In genomic region chr15:65824941-65825544, GRCh38 we compare ENCODE assay signal across 15 cellular contexts. TPM values are rescaled to one million over a fixed set of nuclear protein-coding genes. Genes with fewer than 3 reads are reported as not detected.
DNase-seq lines count a peak whose midpoint lies in the region; ATAC-seq, FAIRE-seq and TF ChIP-seq lines count a peak whose summit lies in the region.
"Had no signal": no experiment of that assay in that cellular context is flagged by ENCODE, and none has a peak within 500 bp of the region (broad histone marks: within the 10 kb centered on the region; RNA-seq: fewer than 3 reads in every experiment).

No MANE protein-coding gene starts in this region.

- CTCF ChIA-PET in K562 (lab: Yijun Ruan, JAX; ENCODE audit: low intra/inter-chr PET ratio): interaction anchor here (0.6 to 1.4 kb wide), 3 partner anchors 47 to 187 kb away, joined by 3 to 4 read pairs (median 3); no protein-coding TSS in a partner anchor

- POLR2A ChIA-PET in K562 (lab: Yijun Ruan, JAX): interaction anchor here (1.0 to 1.5 kb wide), 3 partner anchors 11 to 33 kb away, joined by 3 to 7 read pairs (median 6); partner anchors contain the start of gene DENND4A

- H3K27me3 ChIP-seq in left ventricle myocardium inferior (ENCODE audit: low read depth): no peaks in the 10 kb centered on the region
- H3K27me3 ChIP-seq in K562 (ENCODE audit: control insufficient read depth in 2 of 2, insufficient read depth in 2 of 2, low read length in 2 of 2): no peaks in the 10 kb centered on the region
- H3K27me3 ChIP-seq in left lung: no peaks in the 10 kb centered on the region
- H3K27me3 ChIP-seq: Peyer's patch, suprapubic skin had no signal

- H2AFZ ChIP-seq in K562 (ENCODE audit: low read depth, low read length): no peak overlapping the region

- no peak for TF ChIP-seq EP300 in K562 (IDR thresholded peaks at IDR 0.05; ENCODE audit: low read length)

- H3K4me3 ChIP-seq in left ventricle myocardium inferior (no peak overlapping the region), K562 (no peak overlapping the region), left lung (no peak overlapping the region), kidney (ENCODE audit: low read length in 2 of 2) (no peak overlapping the region)
- H3K4me3 ChIP-seq: Peyer's patch, suprapubic skin had no signal

- in situ Hi-C loops in K562 (cut with MboI): no loop called here

- no peaks in the 10 kb centered on the region for H3K79me2 ChIP-seq in K562 (ENCODE audit: control insufficient read depth, insufficient read depth, low read length)

- no peak for TF ChIP-seq RAD21 in K562 (CRISPR knock-in tag; conservative IDR thresholded peaks at IDR 0.05 in 1 of 2, IDR thresholded peaks at IDR 0.05 in 1 of 2)

- H3K9me1 ChIP-seq in K562 (ENCODE audit: control insufficient read depth, insufficient read depth, low read length): no peaks in the 10 kb centered on the region

- BruUV-seq in K562 (replicated peaks; lab: Mats Ljungman, UMichigan): no TSS peak

- no peak overlapping the region for H3K9ac ChIP-seq in K562 (ENCODE audit: insufficient read depth in 1 of 2, low read depth in 2 of 2, low read length in 2 of 2)
- no peak overlapping the region for H3K9ac ChIP-seq in kidney (ENCODE audit: low read length in 2 of 2)

- DNase-seq in Right ventricle myocardium inferior (ENCODE audit: missing footprints) (no peak), left ventricle myocardium inferior (no peak), K562 (ENCODE audit: extremely low read depth in 1 of 4, low spot score in 3 of 4) (no peak), left lung (no peak), kidney (no peak), GM10266 (ENCODE audit: extremely low spot score) (no peak)
- no peak for DNase-seq in stimulated activated CD4-positive, alpha-beta T cell treated with anti-CD3 and anti-CD28 coated beads, Interleukin-4, amount 100 ng/mL, for 4 hours
- DNase-seq: activated CD8-positive, alpha-beta memory T cell treated with anti-CD3 and anti-CD28 coated beads, Interleukin-2, amount 10 ng/mL, durations not matched to agents 7 days and 5 days; DMS79; effector memory CD8-positive, alpha-beta T cell had no signal

- H3K27ac ChIP-seq in left ventricle myocardium inferior (replicated peaks) (no peak overlapping the region), K562 (ENCODE audit: extremely low read depth, low read depth, low read length) (no peak overlapping the region), left lung (no peak overlapping the region), kidney (ENCODE audit: low read depth in 2 of 2, low read length in 2 of 2) (no peak overlapping the region)
- H3K27ac ChIP-seq: Peyer's patch, suprapubic skin had no signal

- no peak for TF ChIP-seq POLR2A in K562 (conservative IDR thresholded peaks at IDR 0.05)

- no peaks in the 10 kb centered on the region for H3K4me1 ChIP-seq in left ventricle myocardium inferior
- H3K4me1 ChIP-seq in K562 (replicated peaks in 1 of 2; ENCODE audit: control insufficient read depth in 2 of 2, insufficient read depth in 2 of 2, low read length in 2 of 2): peaks cover 14 to 24% of the 10 kb centered on the region in 2 experiments; a peak in 4 of 5 replicates
- H3K4me1 ChIP-seq in left lung: peaks cover 0 to 47% of the 10 kb centered on the region in 2 donors
- H3K4me1 ChIP-seq in kidney (ENCODE audit: control insufficient read depth in 1 of 2, insufficient read depth in 1 of 2, low read depth in 1 of 2, low read length in 2 of 2): peaks cover 0 to 2% of the 10 kb centered on the region in 2 donors
- H3K4me1 ChIP-seq: Peyer's patch had no signal

- H3K9me3 ChIP-seq in left ventricle myocardium inferior (replicated peaks) (no peaks in the 10 kb centered on the region), K562 (replicated peaks; ENCODE audit: control insufficient read depth, insufficient read depth, low read depth, low read length) (no peaks in the 10 kb centered on the region), left lung (no peaks in the 10 kb centered on the region), kidney (ENCODE audit: control insufficient read depth in 1 of 2, low read length in 2 of 2) (no peaks in the 10 kb centered on the region)
- H3K9me3 ChIP-seq: Peyer's patch, suprapubic skin had no signal

- no peaks in the 10 kb centered on the region for H4K20me1 ChIP-seq in K562 (replicated peaks; ENCODE audit: control insufficient read depth, insufficient read depth, low read length)

- ATAC-seq in Right ventricle myocardium inferior (peak; percentile 73), K562 (no peak), left lung (peak; percentile 66), GM19397 (IDR thresholded peaks at IDR 0.05; ENCODE audit: unreplicated experiment) (no peak)
- ATAC-seq: activated CD8-positive, alpha-beta memory T cell treated with anti-CD3 and anti-CD28 coated beads, Interleukin-2, amount 10 ng/mL, durations not matched to agents 7 days and 5 days; effector memory CD8-positive, alpha-beta T cell had no signal

- peak; percentile 40 for FAIRE-seq in K562 (lab: Jason Lieb, UNC)
- no peak for FAIRE-seq in kidney (lab: Jason Lieb, UNC)
- FAIRE-seq: GM18507, TTC549 had no signal

- no peak for TF ChIP-seq CTCF in left ventricle myocardium inferior (IDR thresholded peaks at IDR 0.05; ENCODE audit: borderline replicate concordance)
- TF ChIP-seq CTCF in K562 (IDR thresholded peaks at IDR 0.05 in 2 of 3, conservative IDR thresholded peaks at IDR 0.05 in 1 of 3; ENCODE audit: insufficient read depth in 2 of 3, low read depth in 1 of 3, low read length in 3 of 3): no peak
- TF ChIP-seq CTCF in left lung (IDR thresholded peaks at IDR 0.05): no peak
- no peak for TF ChIP-seq CTCF in kidney (IDR thresholded peaks at IDR 0.05; ENCODE audit: borderline replicate concordance, extremely low read depth, insufficient read depth)
- TF ChIP-seq CTCF in GM10266 (IDR thresholded peaks at IDR 0.05; ENCODE audit: control insufficient read depth, insufficient read depth, low read depth, missing control alignments): no peak

- WGBS in K562 (ENCODE audit: insufficient coverage, low coverage, missing lambda C conversion rate): 51% methylated on average over 5 of the region's 5 CpGs

- H3K36me3 ChIP-seq in left ventricle myocardium inferior (no peaks in the 10 kb centered on the region), K562 (ENCODE audit: control insufficient read depth, insufficient read depth, low read length) (no peaks in the 10 kb centered on the region), left lung (no peaks in the 10 kb centered on the region), kidney (ENCODE audit: control insufficient read depth in 1 of 2, insufficient read depth in 2 of 2, low read length in 2 of 2) (no peaks in the 10 kb centered on the region)
- H3K36me3 ChIP-seq: Peyer's patch, suprapubic skin had no signal

- intact Hi-C loops in Right ventricle myocardium inferior (cut with DNase I) (no loop called here), left ventricle myocardium inferior (cut with micrococcal nuclease) (no loop called here), K562 (cut with micrococcal nuclease) (loop anchor here (2.0 kb wide), 1 partner anchor 32 kb away; the partner anchor contains the start of gene DENND4A), left lung (cut with DNase I) (no loop called here), kidney (cut with DNase I) (no loop called here)

- H3K4me2 ChIP-seq in K562 (ENCODE audit: insufficient read depth, low read length): no peak overlapping the region

RNA-seq across cellular contexts. Expression of gene DENND4A, which starts 33.0 kb away (rescaled TPM):
- total RNA-seq in Right ventricle myocardium inferior: 12.7 TPM
- total RNA-seq in left ventricle myocardium inferior: 13.5 TPM
- total RNA-seq in K562 (2011; cell fraction: chromatin; rRNA removed; ENCODE audit: low replicate concordance): 41.4 and 147 TPM in 2 replicates
- total RNA-seq in K562 (2011; cell fraction: nucleolus; rRNA removed): 17.3 and 22.5 TPM in 2 replicates
- 50.7 and 53.1 TPM in 2 replicates for total RNA-seq in K562 (2011; cell fraction: nucleoplasm; rRNA removed)
- 15.1 and 21.2 TPM in 2 replicates for total RNA-seq in K562 (2014; rRNA removed)
- 28.6 and 35.5 TPM in 2 replicates for total RNA-seq in K562 (2014; rRNA removed; fragmentation: Illumina TruSeq; extraction: Trizol)
- 25.4 and 32.3 TPM in 2 replicates for total RNA-seq in K562 (2015; rRNA removed; fragmentation: Illumina TruSeq; extraction: Trizol)
- 18.3 and 19.9 TPM in 2 replicates for total RNA-seq in K562 (2021)
- polyA plus RNA-seq in K562 (2011; rRNA removed): 19.8 and 23.0 TPM in 2 replicates
- 5.0 and 7.4 TPM in 2 replicates for polyA plus RNA-seq in K562 (2011; cell fraction: cytosol; rRNA removed)
- polyA plus RNA-seq in K562 (2011; cell fraction: nucleus; rRNA removed): 18.4 and 23.1 TPM in 2 replicates
- polyA plus RNA-seq in K562 (2012): 8.5 and 10.7 TPM in 2 replicates
- 14.8 and 17.0 TPM in 2 replicates for polyA plus RNA-seq in K562 (2014; fragmentation: Illumina TruSeq; extraction: Trizol)
- polyA plus RNA-seq in K562 (2014; fragmentation: Nextera tagmentation; extraction: Ambion mirVana): 1 to 10 TPM; 6.8 to 6.9 TPM
- polyA plus RNA-seq in K562 (2014; rRNA removed): 11.3 and 13.5 TPM in 2 replicates
- 69.4 and 70.4 TPM in 2 replicates for polyA minus RNA-seq in K562 (2011; rRNA and poly(A)+ RNA removed)
- 12.6 and 26.8 TPM in 2 replicates for polyA minus RNA-seq in K562 (2011; cell fraction: cytosol; rRNA and poly(A)+ RNA removed)
- 31.0 and 60.5 TPM in 2 replicates for polyA minus RNA-seq in K562 (2011; cell fraction: nucleus; rRNA and poly(A)+ RNA removed)
- 10 to 100 TPM; 23.5 to 26.3 TPM for total RNA-seq in left lung
- total RNA-seq in kidney: 35.9 TPM
- 8.6 TPM for polyA plus RNA-seq in kidney (ENCODE audit: insufficient read depth, low read depth, low replicate concordance)

RNA-seq across cellular contexts. Expression of gene RAB11A, which starts 44.2 kb away (rescaled TPM):
- total RNA-seq in Right ventricle myocardium inferior: 161 TPM
- total RNA-seq in left ventricle myocardium inferior: 146 TPM
- 56.2 and 68.3 TPM in 2 replicates for total RNA-seq in K562 (2011; cell fraction: chromatin; rRNA removed; ENCODE audit: low replicate concordance)
- total RNA-seq in K562 (2011; cell fraction: nucleolus; rRNA removed): 12.9 and 14.2 TPM in 2 replicates
- total RNA-seq in K562 (2011; cell fraction: nucleoplasm; rRNA removed): 27.7 and 42.6 TPM in 2 replicates
- total RNA-seq in K562 (2014; rRNA removed): 122 and 129 TPM in 2 replicates
- 265 and 291 TPM in 2 replicates for total RNA-seq in K562 (2014; rRNA removed; fragmentation: Illumina TruSeq; extraction: Trizol)
- 188 and 194 TPM in 2 replicates for total RNA-seq in K562 (2015; rRNA removed; fragmentation: Illumina TruSeq; extraction: Trizol)
- total RNA-seq in K562 (2021): 224 and 232 TPM in 2 replicates
- polyA plus RNA-seq in K562 (2011; rRNA removed): 336 and 369 TPM in 2 replicates
- 144 and 235 TPM in 2 replicates for polyA plus RNA-seq in K562 (2011; cell fraction: cytosol; rRNA removed)
- 66.7 and 120 TPM in 2 replicates for polyA plus RNA-seq in K562 (2011; cell fraction: nucleus; rRNA removed)
- 291 and 297 TPM in 2 replicates for polyA plus RNA-seq in K562 (2012)
- polyA plus RNA-seq in K562 (2014; fragmentation: Illumina TruSeq; extraction: Trizol): 317 and 338 TPM in 2 replicates
- polyA plus RNA-seq in K562 (2014; fragmentation: Nextera tagmentation; extraction: Ambion mirVana): 100 to 1,000 TPM; 236 to 271 TPM
- polyA plus RNA-seq in K562 (2014; rRNA removed): 245 and 321 TPM in 2 replicates
- polyA minus RNA-seq in K562 (2011; rRNA and poly(A)+ RNA removed): 431 and 466 TPM in 2 replicates
- polyA minus RNA-seq in K562 (2011; cell fraction: cytosol; rRNA and poly(A)+ RNA removed): 78.3 and 103 TPM in 2 replicates
- 12.8 and 19.5 TPM in 2 replicates for polyA minus RNA-seq in K562 (2011; cell fraction: nucleus; rRNA and poly(A)+ RNA removed)
- 100 to 1,000 TPM; 215 to 217 TPM for total RNA-seq in left lung
- total RNA-seq in kidney: 249 TPM
- polyA plus RNA-seq in kidney (ENCODE audit: insufficient read depth, low read depth, low replicate concordance): 216 TPM

Comparison
In these comparisons a context has a peak if more than half of its experiments do, and no peak if none do; other contexts are left out.
1. ATAC-seq: peak in Right ventricle myocardium inferior (single experiment) and left lung (single experiment); none in K562 (single experiment) and GM19397 (single experiment).